Comparison of ENCODE assay signal across 26 cellular contexts in the genomic region with DNA sequence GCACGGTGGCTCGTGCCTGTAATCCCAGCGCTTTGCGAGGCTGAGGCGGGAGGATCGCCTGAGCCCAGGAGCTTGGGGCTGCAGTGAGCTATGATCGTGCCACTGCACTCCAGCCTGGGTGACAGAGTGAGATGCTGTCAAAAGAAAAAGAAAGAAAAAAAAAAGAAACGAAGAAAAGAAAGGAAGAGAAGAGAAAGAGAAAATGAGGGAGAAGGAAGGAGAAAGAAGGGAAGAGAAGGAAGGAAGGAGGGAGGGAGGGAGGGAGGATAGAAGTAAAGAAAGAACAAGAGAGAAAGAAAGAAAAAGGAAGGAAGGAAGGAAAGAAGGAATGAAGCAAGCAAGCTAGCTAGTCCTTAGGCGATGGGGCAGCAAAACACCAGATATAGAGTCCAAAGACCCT.
"Had no signal": no experiment of that assay in that cellular context is flagged by ENCODE, and none has a peak within 500 bp of the region (broad histone marks: within the 10 kb centered on the region; RNA-seq: fewer than 3 reads in every experiment).

No MANE protein-coding gene starts in this region.

- H3K4me1 Mint-ChIP-seq: activated CD4-positive, alpha-beta T cell treated with anti-CD3 and anti-CD28 coated beads, Interleukin-2, amount 10 ng/mL, durations not matched to agents 24 days and 14 days had no signal

- ATAC-seq: activated CD8-positive, alpha-beta T cell treated with anti-CD3 and anti-CD28 coated beads, Interleukin-2, amount 10 ng/mL, durations not matched to agents 7 days and 5 days; Right ventricle myocardium inferior had no signal

- H3K27ac Mint-ChIP-seq: activated CD4-positive, alpha-beta T cell treated with anti-CD3 and anti-CD28 coated beads, Interleukin-2, amount 10 ng/mL, durations not matched to agents 24 days and 14 days; activated CD8-positive, alpha-beta T cell treated with anti-CD3 and anti-CD28 coated beads, Interleukin-2, amount 10 ng/mL, durations not matched to agents 7 days and 5 days; activated naive CD8-positive, alpha-beta T cell treated with anti-CD3 and anti-CD28 coated beads for 36 hours; activated T-cell treated with anti-CD3 and anti-CD28 coated beads, Interleukin-2, amount 50 U/mL, for 24 hours had no signal

- H2AFZ ChIP-seq: PC-9 had no signal

- H3K4me2 ChIP-seq: PC-9 had no signal

- H3K4me1 ChIP-seq: ascending aorta, breast epithelium had no signal

- H3K27ac ChIP-seq: ascending aorta, breast epithelium, PC-9, RWPE1, WERI-Rb-1 had no signal

- H3K27me3 ChIP-seq: ascending aorta, breast epithelium had no signal

- H3K4me3 Mint-ChIP-seq: activated CD4-positive, alpha-beta T cell treated with anti-CD3 and anti-CD28 coated beads, Interleukin-2, amount 10 ng/mL, durations not matched to agents 24 days and 14 days; activated CD8-positive, alpha-beta T cell treated with anti-CD3 and anti-CD28 coated beads, Interleukin-2, amount 10 ng/mL, durations not matched to agents 7 days and 5 days; activated naive CD8-positive, alpha-beta T cell treated with anti-CD3 and anti-CD28 coated beads for 36 hours; activated T-cell treated with anti-CD3 and anti-CD28 coated beads, Interleukin-2, amount 50 U/mL, for 24 hours had no signal

- DNase-seq: activated CD4-positive, alpha-beta T cell treated with anti-CD3 and anti-CD28 coated beads, Interleukin-2, amount 10 ng/mL, durations not matched to agents 24 days and 14 days; activated CD4-positive, alpha-beta T cell treated with anti-CD3 and anti-CD28 coated beads, Interleukin-2, amount 50 U/mL, for 4 hours; activated CD8-positive, alpha-beta T cell treated with anti-CD3 and anti-CD28 coated beads, Interleukin-2, amount 10 ng/mL, durations not matched to agents 7 days and 5 days; activated gamma-delta T cell treated with Interleukin-2 at 50 U/mL for 16 hours; activated naive CD4-positive, alpha-beta T cell treated with anti-CD3 and anti-CD28 coated beads, Interleukin-2, amount 50 U/mL, for 16 hours; activated naive CD8-positive, alpha-beta T cell treated with anti-CD3 and anti-CD28 coated beads for 36 hours; activated T-cell treated with anti-CD3 and anti-CD28 coated beads, Interleukin-2, amount 50 U/mL, for 24 hours; amniotic stem cell; NCI-H1105; NCI-H1417 treated with DMSO at 0.1 percent for 48 hours; NCI-H1694; NCI-H1930; NCI-H2081 treated with DMSO at 0.1 percent for 48 hours; NCI-H345; NCI-H524 treated with DMSO at 0.1 percent for 48 hours; NK-92 treated with Interleukin-12 subunit alpha and Interleukin-12 subunit beta, amount 100 ng/mL, for 24 hours; PC-9; SW 1271; T-helper 1 cell; T-helper 2 cell; T-helper 9 cell; WERI-Rb-1 had no signal

- H3K36me3 Mint-ChIP-seq: activated naive CD8-positive, alpha-beta T cell treated with anti-CD3 and anti-CD28 coated beads for 36 hours had no signal

- H3K4me3 ChIP-seq: ascending aorta, breast epithelium, PC-9 had no signal

- H3K36me3 ChIP-seq: ascending aorta, breast epithelium had no signal
